8 cellular contexts compared by ENCODE assay signal in genomic region chr19:18590273-18591272, GRCh38. TPM values are rescaled to one million over a fixed set of nuclear protein-coding genes. Genes with fewer than 3 reads are reported as not detected.
DNase-seq lines count a peak whose midpoint lies in the region; ATAC-seq, FAIRE-seq and TF ChIP-seq lines count a peak whose summit lies in the region.

No MANE protein-coding gene starts in this region.

- H3K9me3 Mint-ChIP-seq in activated CD4-positive, alpha-beta T cell treated with anti-CD3 and anti-CD28 coated beads, Interleukin-2, amount 10 ng/mL, durations not matched to agents 24 days and 14 days, result no peaks in the 10 kb centered on the region

- no peaks in the 10 kb centered on the region for H3K36me3 ChIP-seq in bronchial epithelial cell (ENCODE audit: control insufficient read depth, insufficient read depth, low read length)

- peak overlapping the region; percentile 97 for H3K27ac Mint-ChIP-seq in activated CD4-positive, alpha-beta T cell treated with anti-CD3 and anti-CD28 coated beads, Interleukin-2, amount 10 ng/mL, durations not matched to agents 24 days and 14 days

- no peak for FAIRE-seq in bronchial epithelial cell (lab: Jason Lieb, UNC)

- TF ChIP-seq CTCF in bronchial epithelial cell (IDR thresholded peaks at IDR 0.05; ENCODE audit: insufficient read depth, low read length, severe bottlenecking), result peak; percentile 53

- peaks cover 6% of the 10 kb centered on the region for H3K27me3 Mint-ChIP-seq in activated CD4-positive, alpha-beta T cell treated with anti-CD3 and anti-CD28 coated beads, Interleukin-2, amount 10 ng/mL, durations not matched to agents 24 days and 14 days

- H3K4me3 Mint-ChIP-seq in activated CD4-positive, alpha-beta T cell treated with anti-CD3 and anti-CD28 coated beads, Interleukin-2, amount 10 ng/mL, durations not matched to agents 24 days and 14 days, result peak overlapping the region; percentile 86

- H3K4me1 Mint-ChIP-seq in activated CD4-positive, alpha-beta T cell treated with anti-CD3 and anti-CD28 coated beads, Interleukin-2, amount 10 ng/mL, durations not matched to agents 24 days and 14 days, result peaks cover 27% of the 10 kb centered on the region

- peaks cover 23% of the 10 kb centered on the region for H3K36me3 Mint-ChIP-seq in activated CD4-positive, alpha-beta T cell treated with anti-CD3 and anti-CD28 coated beads, Interleukin-2, amount 10 ng/mL, durations not matched to agents 24 days and 14 days (ENCODE audit: low read depth)

- H3K4me3 ChIP-seq in bronchial epithelial cell (ENCODE audit: low read depth, low read length), result peak overlapping the region; percentile 87

- H3K27me3 ChIP-seq in bronchial epithelial cell (ENCODE audit: control insufficient read depth, insufficient read depth, low read length), result no peaks in the 10 kb centered on the region

- no peak for DNase-seq in activated CD4-positive, alpha-beta T cell treated with anti-CD3 and anti-CD28 coated beads, Interleukin-2, amount 10 ng/mL, durations not matched to agents 24 days and 14 days
- DNase-seq in activated CD4-positive, alpha-beta T cell treated with anti-CD3 and anti-CD28 coated beads, Interleukin-2, amount 50 U/mL, for 1 hour, result no peak
- DNase-seq in NCI-H526 (lab: John Stamatoyannopoulos, UW), result peak; percentile 89 to 95
- peak; percentile 71 for DNase-seq in bronchial epithelial cell (ENCODE audit: low read depth)
- peak; percentile 81 for DNase-seq in medulla oblongata (ENCODE audit: extremely low spot score)

- ATAC-seq in GM21515 (IDR thresholded peaks at IDR 0.05; ENCODE audit: unreplicated experiment) (no peak), HG03039 (IDR thresholded peaks at IDR 0.05; ENCODE audit: unreplicated experiment) (no peak), HG03432 (IDR thresholded peaks at IDR 0.05; ENCODE audit: unreplicated experiment) (no peak)

- intact Hi-C loops in activated CD4-positive, alpha-beta T cell treated with anti-CD3 and anti-CD28 coated beads, Interleukin-2, amount 10 ng/mL, durations not matched to agents 24 days and 14 days (cut with micrococcal nuclease), result no loop called here

RNA-seq across cellular contexts. Expression of gene REX1BD, which starts 2.0 kb away (rescaled TPM):
- total RNA-seq in activated CD4-positive, alpha-beta T cell treated with anti-CD3 and anti-CD28 coated beads, Interleukin-2, amount 10 ng/mL, durations not matched to agents 24 days and 14 days, result 130 and 138 TPM in 2 replicates
- 26.1 and 45.4 TPM in 2 replicates for total RNA-seq in bronchial epithelial cell

RNA-seq across cellular contexts. Expression of gene CRLF1, which starts 16.0 kb away (rescaled TPM):
- not detected in 2 replicates for total RNA-seq in activated CD4-positive, alpha-beta T cell treated with anti-CD3 and anti-CD28 coated beads, Interleukin-2, amount 10 ng/mL, durations not matched to agents 24 days and 14 days
- total RNA-seq in bronchial epithelial cell, result 0.26 and 0.64 TPM in 2 replicates

RNA-seq across cellular contexts. Expression of gene UBA52, which starts 18.9 kb away (rescaled TPM):
- 1,581 and 1,604 TPM in 2 replicates for total RNA-seq in activated CD4-positive, alpha-beta T cell treated with anti-CD3 and anti-CD28 coated beads, Interleukin-2, amount 10 ng/mL, durations not matched to agents 24 days and 14 days
- 586 and 964 TPM in 2 replicates for total RNA-seq in bronchial epithelial cell

RNA-seq across cellular contexts. Expression of gene TMEM59L, which starts 22.1 kb away (rescaled TPM):
- total RNA-seq in activated CD4-positive, alpha-beta T cell treated with anti-CD3 and anti-CD28 coated beads, Interleukin-2, amount 10 ng/mL, durations not matched to agents 24 days and 14 days, result not detected in 2 replicates
- 0.13 and 0.79 TPM in 2 replicates for total RNA-seq in bronchial epithelial cell

RNA-seq across cellular contexts. Expression of gene KXD1, which starts 32.9 kb away (rescaled TPM):
- 124 and 134 TPM in 2 replicates for total RNA-seq in activated CD4-positive, alpha-beta T cell treated with anti-CD3 and anti-CD28 coated beads, Interleukin-2, amount 10 ng/mL, durations not matched to agents 24 days and 14 days
- total RNA-seq in bronchial epithelial cell, result 47.7 and 50.2 TPM in 2 replicates

Comparison
In these comparisons a context has a peak if more than half of its experiments do, and no peak if none do; other contexts are left out.
1. DNase-seq: peak in NCI-H526 (2 of 2), bronchial epithelial cell (single experiment) and medulla oblongata (single experiment); none in activated CD4-positive, alpha-beta T cell treated with anti-CD3 and anti-CD28 coated beads, Interleukin-2, amount 10 ng/mL, durations not matched to agents 24 days and 14 days (single experiment) and activated CD4-positive, alpha-beta T cell treated with anti-CD3 and anti-CD28 coated beads, Interleukin-2, amount 50 U/mL, for 1 hour (single experiment).